Comparison of ENCODE assay signal across 17 cellular contexts in genomic region chr12:102216086-102216691, GRCh38. TPM values are rescaled to one million over a fixed set of nuclear protein-coding genes. Genes with fewer than 3 reads are reported as not detected.
DNase-seq lines count a peak whose midpoint lies in the region; ATAC-seq, FAIRE-seq and TF ChIP-seq lines count a peak whose summit lies in the region.
"Had no signal": no experiment of that assay in that cellular context is flagged by ENCODE, and none has a peak within 500 bp of the region (broad histone marks: within the 10 kb centered on the region; RNA-seq: fewer than 3 reads in every experiment).

No MANE protein-coding gene starts in this region.

- no peaks in the 10 kb centered on the region for H3K9me3 Mint-ChIP-seq in astrocyte (ENCODE audit: unreplicated experiment)
- peaks cover 3% of the 10 kb centered on the region for H3K9me3 Mint-ChIP-seq in activated T-helper 17 cell treated with anti-CD3 and anti-CD28 coated beads, Interleukin-2, amount 50 U/mL, for 72 hours
- H3K9me3 Mint-ChIP-seq: type B pancreatic cell had no signal

- H2AFZ ChIP-seq in astrocyte (ENCODE audit: low read depth, low read length) = no peak overlapping the region

- H3K4me3 Mint-ChIP-seq in astrocyte (ENCODE audit: unreplicated experiment) = no peak overlapping the region
- H3K4me3 Mint-ChIP-seq in activated T-helper 17 cell treated with anti-CD3 and anti-CD28 coated beads, Interleukin-2, amount 50 U/mL, for 72 hours = no peak overlapping the region
- H3K4me3 Mint-ChIP-seq: type B pancreatic cell had no signal

- POLR2A ChIA-PET in AG04450 (lab: Yijun Ruan, JAX) = no interaction called here

- H3K9ac ChIP-seq in astrocyte (ENCODE audit: low read length) = no peak overlapping the region

- no peaks in the 10 kb centered on the region for H3K4me1 Mint-ChIP-seq in astrocyte (ENCODE audit: low read depth, unreplicated experiment)
- no peaks in the 10 kb centered on the region for H3K4me1 Mint-ChIP-seq in activated T-helper 17 cell treated with anti-CD3 and anti-CD28 coated beads, Interleukin-2, amount 50 U/mL, for 72 hours

- CTCF ChIA-PET in AG04450 (lab: Charles Lee) = interaction anchor here (0.6 kb wide), 2 partner anchors 486 to 545 kb away, joined by 3 read pairs; no protein-coding TSS in a partner anchor

- H3K4me3 ChIP-seq in AG04450 (ENCODE audit: low read depth, low read length) = no peak overlapping the region
- no peak overlapping the region for H3K4me3 ChIP-seq in astrocyte (ENCODE audit: insufficient read depth, low read depth, low read length)
- no peak overlapping the region for H3K4me3 ChIP-seq in foreskin fibroblast (ENCODE audit: low read depth in 1 of 2, low read length in 2 of 2)
- H3K4me3 ChIP-seq in right cardiac atrium (ENCODE audit: low read length) = no peak overlapping the region
- H3K4me3 ChIP-seq: cardiac muscle cell, ovary had no signal

- H3K27me3 ChIP-seq in AG04450 (ENCODE audit: control insufficient read depth, insufficient read depth, low read length) = no peaks in the 10 kb centered on the region
- no peaks in the 10 kb centered on the region for H3K27me3 ChIP-seq in astrocyte (ENCODE audit: insufficient read depth, low read length)
- no peaks in the 10 kb centered on the region for H3K27me3 ChIP-seq in right cardiac atrium (ENCODE audit: control insufficient read depth, insufficient read depth)
- H3K27me3 ChIP-seq: cardiac muscle cell, ovary had no signal

- H3K9me3 ChIP-seq in AG04450 (ENCODE audit: control insufficient read depth, insufficient read depth, low read length) (no peaks in the 10 kb centered on the region), astrocyte (ENCODE audit: insufficient read depth, low read depth, low read length) (no peaks in the 10 kb centered on the region), right cardiac atrium (ENCODE audit: control insufficient read depth, low read length) (no peaks in the 10 kb centered on the region)
- H3K9me3 ChIP-seq: ovary had no signal

- H3K27ac ChIP-seq in AG04450 (ENCODE audit: low read depth, low read length) = no peak overlapping the region
- H3K27ac ChIP-seq in astrocyte (ENCODE audit: low read depth, low read length) = no peak overlapping the region
- H3K27ac ChIP-seq in right cardiac atrium (ENCODE audit: low read length) = no peak overlapping the region
- H3K27ac ChIP-seq: cardiac muscle cell, ovary had no signal

- WGBS in right cardiac atrium = 78% methylated on average over 5 of the region's 5 CpGs

- intact Hi-C loops in right cardiac atrium (cut with DNase I) = no loop called here

- FAIRE-seq in astrocyte (lab: Jason Lieb, UNC) = peak; percentile 64

- DNase-seq in AG04450 (ENCODE audit: low read depth, low spot score) (peak; percentile 27), HS-27A (ENCODE audit: low read depth) (peak; percentile 4), astrocyte (ENCODE audit: low read depth) (peak; percentile 61), foreskin fibroblast (peak; percentile 19 to 60), right cardiac atrium (no peak), nucleus accumbens (lab: John Stamatoyannopoulos, UW) (no peak)
- DNase-seq: activated effector memory CD4-positive, alpha-beta T cell treated with anti-CD3 and anti-CD28 coated beads, Interleukin-2, amount 50 U/mL, for 16 hours; AML-193; midbrain; NCI-H1417 treated with DMSO at 0.1 percent for 48 hours; NCI-H69; ovary; SHP77 had no signal

- no peak overlapping the region for H3K4me2 ChIP-seq in astrocyte (ENCODE audit: low read length)

- H3K27ac Mint-ChIP-seq in astrocyte (ENCODE audit: unreplicated experiment) = no peak overlapping the region
- no peak overlapping the region for H3K27ac Mint-ChIP-seq in activated T-helper 17 cell treated with anti-CD3 and anti-CD28 coated beads, Interleukin-2, amount 50 U/mL, for 72 hours
- H3K27ac Mint-ChIP-seq: type B pancreatic cell had no signal

- TF ChIP-seq CTCF in AG04450 (IDR thresholded peaks at IDR 0.05; ENCODE audit: low read depth, low read length) = no peak
- no peak for TF ChIP-seq CTCF in astrocyte (IDR thresholded peaks at IDR 0.05; ENCODE audit: insufficient read depth, low read depth, low read length)
- TF ChIP-seq CTCF in foreskin fibroblast (IDR thresholded peaks at IDR 0.05; ENCODE audit: low read depth, low read length) = no peak

- H3K36me3 Mint-ChIP-seq in astrocyte (ENCODE audit: low read depth, unreplicated experiment) = no peaks in the 10 kb centered on the region
- no peaks in the 10 kb centered on the region for H3K36me3 Mint-ChIP-seq in activated T-helper 17 cell treated with anti-CD3 and anti-CD28 coated beads, Interleukin-2, amount 50 U/mL, for 72 hours (ENCODE audit: low read depth)
- H3K36me3 Mint-ChIP-seq: type B pancreatic cell had no signal

- no peaks in the 10 kb centered on the region for H3K36me3 ChIP-seq in astrocyte (ENCODE audit: insufficient read depth, low read length)
- H3K36me3 ChIP-seq: cardiac muscle cell, ovary had no signal

- H4K20me1 ChIP-seq in astrocyte (ENCODE audit: insufficient read depth, low read length) = no peaks in the 10 kb centered on the region

- no peaks in the 10 kb centered on the region for H3K79me2 ChIP-seq in astrocyte (ENCODE audit: insufficient read depth, low read length)

- H3K27me3 Mint-ChIP-seq in astrocyte (ENCODE audit: low read depth, unreplicated experiment) = no peaks in the 10 kb centered on the region
- H3K27me3 Mint-ChIP-seq in activated T-helper 17 cell treated with anti-CD3 and anti-CD28 coated beads, Interleukin-2, amount 50 U/mL, for 72 hours = no peaks in the 10 kb centered on the region
- H3K27me3 Mint-ChIP-seq: type B pancreatic cell had no signal

- no peak for ATAC-seq in right cardiac atrium
- no peak for ATAC-seq in activated T-helper 17 cell treated with anti-CD3 and anti-CD28 coated beads, Interleukin-2, amount 50 U/mL, for 72 hours (replicated peaks)
- no peak for ATAC-seq in HG03139 (IDR thresholded peaks at IDR 0.05; ENCODE audit: unreplicated experiment)

- H3K4me1 ChIP-seq in astrocyte (ENCODE audit: insufficient read depth, low read length) (no peaks in the 10 kb centered on the region), right cardiac atrium (ENCODE audit: control insufficient read depth, insufficient read depth, low read length) (no peaks in the 10 kb centered on the region)

RNA-seq across cellular contexts. Expression of gene PMCH, which starts 18.6 kb away (rescaled TPM):
- polyA plus RNA-seq in AG04450 (2011; rRNA removed) (not detected in 2 replicates), right cardiac atrium (not detected)
- polyA minus RNA-seq in AG04450 (2011; rRNA and poly(A)+ RNA removed) = not detected in 2 replicates
- total RNA-seq in astrocyte (not detected in 2 replicates), right cardiac atrium (not detected)
- total RNA-seq in activated T-helper 17 cell treated with anti-CD3 and anti-CD28 coated beads, Interleukin-2, amount 50 U/mL, for 72 hours = under 1 TPM; 0.45 to 0.71 TPM
- total RNA-seq: cardiac muscle cell, ovary had no signal
- polyA plus RNA-seq: cardiac muscle cell, ovary had no signal

Comparison
In these comparisons a context has a peak if more than half of its experiments do, and no peak if none do; other contexts are left out.
1. DNase-seq: peak in AG04450 (single experiment), HS-27A (single experiment), astrocyte (single experiment) and foreskin fibroblast (2 of 2); none in right cardiac atrium (0 of 3) and nucleus accumbens (0 of 56).